In genomic region chr9:126454795-126455194, GRCh38 we compare ENCODE assay signal across 20 cellular contexts.
"Had no signal": no experiment of that assay in that cellular context is flagged by ENCODE, and none has a peak within 500 bp of the region (broad histone marks: within the 10 kb centered on the region; RNA-seq: fewer than 3 reads in every experiment).

No MANE protein-coding gene starts in this region.

- H3K9me3 Mint-ChIP-seq: dendritic cell treated with granulocyte-macrophage colony-stimulating factor and Interleukin-4, amounts not matched to agents 40 ng/mL and 50 ng/mL, for 4 days; natural killer cell treated with Interleukin-12 subunit alpha and Interleukin-12 subunit beta and Interleukin-15 and Interleukin-18, amount 100 ng/mL, for 72 hours; neural crest cell; stimulated activated memory B cell treated with anti-CD40 and anti-IgM and Interleukin-4, amounts not matched to agents 10 μg/mL and 1 μg/mL and 100 μg/mL, for 72 hours had no signal

- H3K9ac ChIP-seq: parathyroid adenoma had no signal

- H3K4me3 Mint-ChIP-seq: dendritic cell treated with granulocyte-macrophage colony-stimulating factor and Interleukin-4, amounts not matched to agents 40 ng/mL and 50 ng/mL, for 4 days; natural killer cell treated with Interleukin-12 subunit alpha and Interleukin-12 subunit beta and Interleukin-15 and Interleukin-18, amount 100 ng/mL, for 72 hours; stimulated activated memory B cell treated with anti-CD40 and anti-IgM and Interleukin-4, amounts not matched to agents 10 μg/mL and 1 μg/mL and 100 μg/mL, for 72 hours had no signal

- ATAC-seq: gastrocnemius medialis; left ventricle myocardium superior; lower lobe of right lung; natural killer cell treated with Interleukin-12 subunit alpha and Interleukin-12 subunit beta and Interleukin-15 and Interleukin-18, amount 100 ng/mL, for 72 hours; right lobe of liver; stimulated activated memory B cell treated with anti-CD40 and anti-IgM and Interleukin-4, amounts not matched to agents 10 μg/mL and 1 μg/mL and 100 μg/mL, for 72 hours; stimulated activated naive CD8-positive, alpha-beta T cell treated with anti-CD3 and anti-CD28 coated beads, Interleukin-15, Interleukin-2, amounts not matched to agents 100 U/mL and 50 U/mL, for 24 hours had no signal

- DNase-seq: effector memory CD4-positive, alpha-beta T cell; erythroblast; gastrocnemius medialis; left ventricle myocardium superior; lower lobe of right lung; small intestine; stimulated activated CD4-positive, alpha-beta T cell treated with anti-CD3 and anti-CD28 coated beads, Interleukin-12 subunit alpha, Interleukin-12 subunit beta, amount 100 ng/mL, for 4 hours; stimulated activated CD4-positive, alpha-beta T cell treated with anti-CD3 and anti-CD28 coated beads, Interleukin-1b, Interleukin-23, amount 100 ng/mL, for 48 hours; stimulated activated CD4-positive, alpha-beta T cell treated with anti-CD3 and anti-CD28 coated beads, Interleukin-4, amount 100 ng/mL, for 1 hour; stimulated activated naive CD8-positive, alpha-beta T cell treated with anti-CD3 and anti-CD28 coated beads, Interleukin-15, Interleukin-2, amounts not matched to agents 100 U/mL and 50 U/mL, for 24 hours; upper lobe of left lung had no signal

- H3K27ac Mint-ChIP-seq: dendritic cell treated with granulocyte-macrophage colony-stimulating factor and Interleukin-4, amounts not matched to agents 40 ng/mL and 50 ng/mL, for 4 days; natural killer cell treated with Interleukin-12 subunit alpha and Interleukin-12 subunit beta and Interleukin-15 and Interleukin-18, amount 100 ng/mL, for 72 hours; progenitor cell of endocrine pancreas; stimulated activated memory B cell treated with anti-CD40 and anti-IgM and Interleukin-4, amounts not matched to agents 10 μg/mL and 1 μg/mL and 100 μg/mL, for 72 hours had no signal

- H2AFZ ChIP-seq: parathyroid adenoma had no signal

- H3K4me3 ChIP-seq: gastrocnemius medialis, lower lobe of right lung, right lobe of liver, thoracic aorta, tibial nerve, upper lobe of left lung had no signal

- H3K36me3 ChIP-seq: gastrocnemius medialis, right lobe of liver, thoracic aorta had no signal

- H3K79me2 ChIP-seq: parathyroid adenoma had no signal

- H3K4me1 ChIP-seq: gastrocnemius medialis, lower lobe of right lung, parathyroid adenoma, right lobe of liver, upper lobe of left lung had no signal

- H3K27me3 Mint-ChIP-seq: natural killer cell treated with Interleukin-12 subunit alpha and Interleukin-12 subunit beta and Interleukin-15 and Interleukin-18, amount 100 ng/mL, for 72 hours; progenitor cell of endocrine pancreas; stimulated activated memory B cell treated with anti-CD40 and anti-IgM and Interleukin-4, amounts not matched to agents 10 μg/mL and 1 μg/mL and 100 μg/mL, for 72 hours had no signal

- H3K27ac ChIP-seq: gastrocnemius medialis, lower lobe of right lung, parathyroid adenoma, right lobe of liver, thoracic aorta, tibial nerve, upper lobe of left lung had no signal

- H3K36me3 Mint-ChIP-seq: natural killer cell treated with Interleukin-12 subunit alpha and Interleukin-12 subunit beta and Interleukin-15 and Interleukin-18, amount 100 ng/mL, for 72 hours; stimulated activated memory B cell treated with anti-CD40 and anti-IgM and Interleukin-4, amounts not matched to agents 10 μg/mL and 1 μg/mL and 100 μg/mL, for 72 hours had no signal

- H3K27me3 ChIP-seq: gastrocnemius medialis, right lobe of liver, tibial nerve, upper lobe of left lung had no signal

- H3K4me1 Mint-ChIP-seq: stimulated activated memory B cell treated with anti-CD40 and anti-IgM and Interleukin-4, amounts not matched to agents 10 μg/mL and 1 μg/mL and 100 μg/mL, for 72 hours had no signal

- H3K9me3 ChIP-seq: gastrocnemius medialis, lower lobe of right lung, right lobe of liver, thoracic aorta, tibial nerve, upper lobe of left lung had no signal
